ENCODE assay signal across 10 cellular contexts in genomic region chr12:72018-72417, GRCh38. TPM values are rescaled to one million over a fixed set of nuclear protein-coding genes. Genes with fewer than 3 reads are reported as not detected.
DNase-seq lines count a peak whose midpoint lies in the region; ATAC-seq, FAIRE-seq and TF ChIP-seq lines count a peak whose summit lies in the region.
"Not testable (repeated sequence)": the region's sequence is repeated elsewhere in the genome, so short reads cannot be mapped to it uniquely, and the experiment has no call there.
"Had no signal": no experiment of that assay in that cellular context is flagged by ENCODE, and none has a peak within 500 bp of the region (broad histone marks: within the 10 kb centered on the region; RNA-seq: fewer than 3 reads in every experiment).

No MANE protein-coding gene starts in this region.

- not testable (repeated sequence) for ATAC-seq in IMR-90 (ENCODE audit: low read depth); HepG2

- H4K5ac ChIP-seq in IMR-90 (ENCODE audit: low read depth, low read length); H1 (ENCODE audit: insufficient read length, low read depth, low read length): not testable (repeated sequence)

- not testable (repeated sequence) for H3K18ac ChIP-seq in IMR-90 (ENCODE audit: low read depth, low read length); H1 (ENCODE audit: extremely low read depth, low read length)

- H3K79me1 ChIP-seq in IMR-90 (ENCODE audit: low read depth in 1 of 2, low read length in 2 of 2); H1 (ENCODE audit: low read depth, low read length): not testable (repeated sequence)

- H2AK5ac ChIP-seq in IMR-90 (ENCODE audit: low read depth, low read length); H1 (ENCODE audit: low read depth, low read length): not testable (repeated sequence)

- H3K27ac ChIP-seq in IMR-90 (ENCODE audit: insufficient read depth, low read length); H1 (ENCODE audit: low read depth, low read length); HepG2 (ENCODE audit: extremely low read length, insufficient read depth, low read length): not testable (repeated sequence)
- H3K27ac ChIP-seq in parathyroid adenoma, result peak overlapping the region; percentile 55

- H2AK9ac ChIP-seq in IMR-90 (replicated peaks; ENCODE audit: low read depth, low read length, poor library complexity), result not testable (repeated sequence)

- H2BK12ac ChIP-seq in H1 (ENCODE audit: low read depth, low read length), result not testable (repeated sequence)

- dilution Hi-C loops in IMR-90 (cut with HindIII; ENCODE audit: low sequenced_read_pairs, unreplicated experiment), result not testable (repeated sequence)

- H3K79me2 ChIP-seq in H1 (ENCODE audit: control insufficient read depth in 1 of 2, insufficient read depth in 2 of 2, low read length in 2 of 2); HepG2 (ENCODE audit: insufficient read depth, low read length); parathyroid adenoma: not testable (repeated sequence)

- H2BK15ac ChIP-seq in IMR-90 (ENCODE audit: low read depth, low read length); H1 (ENCODE audit: low read length): not testable (repeated sequence)

- intact Hi-C loops in IMR-90 (cut with micrococcal nuclease); cardiac septum (cut with DNase I); HepG2 (cut with micrococcal nuclease; ENCODE audit: unreplicated experiment): not testable (repeated sequence)

- POLR2A ChIA-PET in IMR-90 (lab: Charles Lee; ENCODE audit: unreplicated experiment); H1 (lab: Charles Lee; ENCODE audit: partially characterized antibody); HepG2 (lab: Yijun Ruan, JAX): not testable (repeated sequence)

- not testable (repeated sequence) for H4K20me1 ChIP-seq in IMR-90 (ENCODE audit: insufficient read depth, low read length); H1 (replicated peaks in 1 of 2; ENCODE audit: control insufficient read depth in 1 of 2, insufficient read depth in 2 of 2, low read length in 2 of 2); HepG2 (ENCODE audit: insufficient read depth, low read length)

- not testable (repeated sequence) for H3K9ac ChIP-seq in IMR-90 (ENCODE audit: low read depth, low read length); H1 (replicated peaks in 1 of 4; ENCODE audit: extremely low read depth in 1 of 4, low read depth in 3 of 4, low read length in 3 of 4); HepG2 (ENCODE audit: insufficient read depth, low read depth, low read length)
- peak overlapping the region; percentile 22 for H3K9ac ChIP-seq in parathyroid adenoma

- not testable (repeated sequence) for H4K91ac ChIP-seq in IMR-90 (ENCODE audit: insufficient read depth, low read depth, low read length); H1 (replicated peaks; ENCODE audit: insufficient read length, low read length)

- not testable (repeated sequence) for H2AFZ ChIP-seq in IMR-90 (replicated peaks; ENCODE audit: low read length, poor library complexity); H1 (ENCODE audit: low read length); HepG2 (ENCODE audit: low read length); parathyroid adenoma

- H2BK120ac ChIP-seq in IMR-90 (ENCODE audit: low read depth, low read length); H1 (replicated peaks; ENCODE audit: low read depth, low read length): not testable (repeated sequence)

- not testable (repeated sequence) for H3K4me2 ChIP-seq in IMR-90 (ENCODE audit: low read depth, low read length); H1 (ENCODE audit: insufficient read depth in 1 of 2, low read depth in 2 of 2, low read length in 2 of 2); HepG2 (ENCODE audit: low read depth, low read length); parathyroid adenoma (ENCODE audit: low read length)

- not testable (repeated sequence) for H3K4ac ChIP-seq in IMR-90 (ENCODE audit: low read depth, low read length); H1 (replicated peaks; ENCODE audit: insufficient read length, low read depth, low read length)

- not testable (repeated sequence) for TF ChIP-seq EP300 in H1 (IDR thresholded peaks at IDR 0.05; ENCODE audit: borderline replicate concordance in 1 of 2, low read depth in 2 of 2, low read length in 2 of 2); HepG2 (IDR thresholded peaks at IDR 0.05; ENCODE audit: low read depth in 2 of 2, low read length in 2 of 2); HepG2 (CRISPR knock-in tag; IDR thresholded peaks at IDR 0.05; ENCODE audit: borderline replicate concordance)

- not testable (repeated sequence) for H3K27me3 ChIP-seq in IMR-90 (ENCODE audit: control insufficient read depth, insufficient read depth, low read length); H1 (replicated peaks in 1 of 4; ENCODE audit: control insufficient read depth in 3 of 4, extremely low read depth in 1 of 4, insufficient read depth in 3 of 4, low read length in 3 of 4); parathyroid adenoma (ENCODE audit: control insufficient read depth, insufficient read depth, low read length)
- peaks cover 0 to 11% of the 10 kb centered on the region in 2 experiments; a peak in 2 of 5 replicates for H3K27me3 ChIP-seq in HepG2 (ENCODE audit: control insufficient read depth in 1 of 2, insufficient read depth in 2 of 2, low read length in 2 of 2)

- TF ChIP-seq CTCF in IMR-90 (conservative IDR thresholded peaks at IDR 0.05; ENCODE audit: low read depth, low read length); H1 (IDR thresholded peaks at IDR 0.05; ENCODE audit: control extremely low read depth in 1 of 3, insufficient read depth in 1 of 3, low read depth in 1 of 3, low read length in 3 of 3); HepG2 (CRISPR knock-in tag; IDR thresholded peaks at IDR 0.05); parathyroid adenoma (IDR thresholded peaks at IDR 0.05): not testable (repeated sequence)

- H3K36me3 ChIP-seq in IMR-90 (ENCODE audit: control insufficient read depth, insufficient read depth, low read length); H1 (ENCODE audit: control insufficient read depth in 2 of 4, insufficient read depth in 4 of 4, low read length in 3 of 4); HepG2 (replicated peaks in 1 of 2; ENCODE audit: control insufficient read depth in 1 of 2, insufficient read depth in 2 of 2, low read length in 2 of 2); parathyroid adenoma (ENCODE audit: control insufficient read depth, insufficient read depth, low read length): not testable (repeated sequence)

- WGBS in IMR-90 (ENCODE audit: extremely low coverage in 2 of 2, insufficient read length in 1 of 2), 2 experiments, result no CpG with 5 or more reads among the region's 4 CpGs
- whole genome bisulfite sequencing in H1 (ENCODE audit: extremely low coverage in 1 of 2, insufficient coverage in 1 of 2, insufficient read length in 1 of 2, insufficient replicate concordance in 2 of 2, low coverage in 1 of 2, low lambda C conversion rate in 2 of 2, missing lambda C conversion rate in 1 of 2), 2 experiments, result 100% methylated on average over 1 of the region's 4 CpGs; no CpG with 5 or more reads in 1 of the 2 experiments
- WGBS in HepG2 (ENCODE audit: low lambda C conversion rate), result 13% methylated on average over 4 of the region's 4 CpGs

- not testable (repeated sequence) for H3K23me2 ChIP-seq in H1 (ENCODE audit: low read depth, low read length)

- H3K4me3 ChIP-seq in IMR-90 (ENCODE audit: insufficient read depth, low read depth, low read length); H1 (ENCODE audit: extremely low read depth in 1 of 4, insufficient read depth in 2 of 4, low read depth in 3 of 4, low read length in 4 of 4); HepG2 (replicated peaks in 1 of 3; ENCODE audit: insufficient read depth in 1 of 3, low read depth in 2 of 3, low read length in 3 of 3); parathyroid adenoma (ENCODE audit: low read depth, low read length): not testable (repeated sequence)

- not testable (repeated sequence) for TF ChIP-seq POLR2A in IMR-90 (IDR thresholded peaks at IDR 0.05; ENCODE audit: low read depth, low read length); H1 (IDR thresholded peaks at IDR 0.05; ENCODE audit: control extremely low read depth in 1 of 2, low read depth in 2 of 2, low read length in 2 of 2); HepG2 (IDR thresholded peaks at IDR 0.05; ENCODE audit: insufficient read depth in 1 of 2, low read depth in 2 of 2, low read length in 2 of 2)

- not testable (repeated sequence) for H3K9me1 ChIP-seq in IMR-90 (ENCODE audit: insufficient read depth, low read length)

- not testable (repeated sequence) for H3K23ac ChIP-seq in IMR-90 (ENCODE audit: low read depth, low read length); H1 (ENCODE audit: insufficient read length)

- not testable (repeated sequence) for H3K9me3 ChIP-seq in IMR-90 (ENCODE audit: control insufficient read depth, insufficient read depth, low read length); H1 (ENCODE audit: insufficient read depth in 2 of 2, low read depth in 1 of 2, low read length in 1 of 2); HepG2 (ENCODE audit: low read length); parathyroid adenoma (ENCODE audit: control insufficient read depth, low read length)

- DNase-seq in IMR-90; H1 (ENCODE audit: low read depth in 1 of 2, low spot score in 2 of 2); HepG2 (ENCODE audit: low spot score): not testable (repeated sequence)
- DNase-seq in cerebellar cortex (ENCODE audit: low spot score), result peak; percentile 41
- DNase-seq in cardiac septum (ENCODE audit: low spot score), result peak; percentile 22

- CTCF ChIA-PET in IMR-90 (lab: Yijun Ruan, JAX); H1 (lab: Charles Lee; ENCODE audit: partially characterized antibody); HepG2 (lab: Yijun Ruan, JAX; ENCODE audit: low intra/inter-chr PET ratio, low total read pairs): not testable (repeated sequence)

- H3K56ac ChIP-seq in IMR-90 (ENCODE audit: extremely low read depth, insufficient read depth, low read length); H1 (replicated peaks; ENCODE audit: insufficient read length, low read depth, low read length): not testable (repeated sequence)

- FAIRE-seq in H1 (lab: Jason Lieb, UNC); HepG2 (lab: Jason Lieb, UNC): not testable (repeated sequence)

- BruUV-seq in IMR-90 (replicated peaks; lab: Mats Ljungman, UMichigan); HepG2 (replicated peaks; lab: Mats Ljungman, UMichigan): not testable (repeated sequence)

- in situ Hi-C loops in IMR-90 (cut with MboI; ENCODE audit: low sequenced_read_pairs); HepG2 (cut with HindIII; ENCODE audit: extremely low pct_ligation_motif_present, low pct_unique_long_range_greater_than_20kb): not testable (repeated sequence)

- TF ChIP-seq RAD21 in IMR-90 (IDR thresholded peaks at IDR 0.05; ENCODE audit: low read length); H1 (IDR thresholded peaks at IDR 0.05 in 1 of 2, conservative IDR thresholded peaks at IDR 0.05 in 1 of 2; ENCODE audit: low read depth in 2 of 2, low read length in 2 of 2); HepG2 (CRISPR knock-in tag; IDR thresholded peaks at IDR 0.05): not testable (repeated sequence)

- not testable (repeated sequence) for H3K14ac ChIP-seq in IMR-90 (replicated peaks; ENCODE audit: low read depth, low read length); H1 (ENCODE audit: insufficient read length)

- H3K4me1 ChIP-seq in IMR-90 (ENCODE audit: control insufficient read depth, insufficient read depth, low read length); H1 (replicated peaks in 1 of 4; ENCODE audit: control insufficient read depth in 3 of 4, insufficient read depth in 4 of 4, low read length in 3 of 4); HepG2 (ENCODE audit: insufficient read depth, low read length): not testable (repeated sequence)
- peaks cover 21% of the 10 kb centered on the region for H3K4me1 ChIP-seq in parathyroid adenoma

- H2BK20ac ChIP-seq in IMR-90 (ENCODE audit: low read depth, low read length); H1 (ENCODE audit: low read length): not testable (repeated sequence)

- not testable (repeated sequence) for H2BK5ac ChIP-seq in IMR-90 (ENCODE audit: low read depth, low read length, poor library complexity, severe bottlenecking); H1 (ENCODE audit: low read depth, low read length)

- not testable (repeated sequence) for H4K8ac ChIP-seq in IMR-90 (ENCODE audit: low read depth in 2 of 2, low read length in 2 of 2); H1 (ENCODE audit: extremely low read depth, insufficient read depth, low read length)

RNA-seq across cellular contexts. Expression of gene IQSEC3, which starts 5.5 kb away (rescaled TPM):
- not detected in 2 replicates for total RNA-seq in IMR-90 (2012; rRNA removed)
- polyA plus RNA-seq in IMR-90 (2012; rRNA removed), result 0.10 TPM in 2 replicates
- polyA plus RNA-seq in IMR-90 (2012; cell fraction: cytosol; rRNA removed), result 0.03 and 0.08 TPM in 2 replicates
- polyA plus RNA-seq in IMR-90 (2012; cell fraction: nucleus; rRNA removed; ENCODE audit: low replicate concordance), result 0.92 and 1.2 TPM in 2 replicates
- 3.1 and 3.6 TPM in 2 replicates for total RNA-seq in H1 (2021; fragmentation: NEBNext Ultra II Directional; extraction: Animal tissue kit (Norgen Biotek cat#: 25700))
- polyA plus RNA-seq in H1 (2011; rRNA removed), result 1.2 and 2.2 TPM in 2 replicates
- 2.0 TPM for polyA plus RNA-seq in H1 (2011; cell fraction: cytosol; rRNA removed)
- polyA plus RNA-seq in H1 (2011; cell fraction: nucleus; rRNA removed), result 6.2 TPM
- polyA plus RNA-seq in H1 (2012, experiment 1 of 2), result 1.1 to 3.1 TPM (median 2.0 TPM) in 4 replicates
- polyA plus RNA-seq in H1 (2012, experiment 2 of 2), result 5.0 TPM
- polyA plus RNA-seq in H1 (2013, experiment 1 of 2), result 2.8 TPM
- 2.0 TPM for polyA plus RNA-seq in H1 (2013, experiment 2 of 2)
- 1.9 and 3.2 TPM in 2 replicates for polyA minus RNA-seq in H1 (2011; rRNA and poly(A)+ RNA removed)
- polyA minus RNA-seq in H1 (2011; cell fraction: cytosol; rRNA and poly(A)+ RNA removed), result 1.9 TPM
- polyA minus RNA-seq in H1 (2011; cell fraction: nucleus; rRNA and poly(A)+ RNA removed), result 4.0 TPM
- 0.86 TPM for total RNA-seq in cardiac septum
- total RNA-seq in HepG2 (2016; rRNA removed; fragmentation: Illumina TruSeq; extraction: Trizol), result not detected in 2 replicates
- not detected in 2 replicates for total RNA-seq in HepG2 (2016; cell fraction: cytosol; rRNA removed; fragmentation: Illumina TruSeq; extraction: Trizol; ENCODE audit: low read depth)
- not detected in 2 replicates for total RNA-seq in HepG2 (2016; cell fraction: insoluble cytoplasmic fraction; rRNA removed; fragmentation: Illumina TruSeq; extraction: Trizol)
- total RNA-seq in HepG2 (2016; cell fraction: membrane; rRNA removed; fragmentation: Illumina TruSeq; extraction: Trizol), result not detected in 2 replicates
- total RNA-seq in HepG2 (2016; cell fraction: nucleus; rRNA removed; fragmentation: Illumina TruSeq; extraction: Trizol), result not detected in 2 replicates
- polyA plus RNA-seq in HepG2 (2011; rRNA removed), result not detected in 2 replicates
- not detected in 2 replicates for polyA plus RNA-seq in HepG2 (2011; cell fraction: cytosol; rRNA removed)
- polyA plus RNA-seq in HepG2 (2011; cell fraction: nucleus; rRNA removed), result not detected in 2 replicates
- polyA plus RNA-seq in HepG2 (2012), result not detected in 2 replicates
- not detected in 2 replicates for polyA plus RNA-seq in HepG2 (2016; cell fraction: cytosol; fragmentation: Illumina TruSeq; extraction: Trizol; ENCODE audit: low read depth)
- polyA plus RNA-seq in HepG2 (2016; cell fraction: insoluble cytoplasmic fraction; fragmentation: Illumina TruSeq; extraction: Trizol; ENCODE audit: low read depth), result not detected in 2 replicates
- polyA plus RNA-seq in HepG2 (2016; cell fraction: membrane; fragmentation: Illumina TruSeq; extraction: Trizol; ENCODE audit: low read depth), result not detected in 2 replicates
- not detected in 2 replicates for polyA plus RNA-seq in HepG2 (2016; cell fraction: nucleus; fragmentation: Illumina TruSeq; extraction: Trizol; ENCODE audit: insufficient read depth, low read depth)
- polyA minus RNA-seq in HepG2 (2011; rRNA and poly(A)+ RNA removed; ENCODE audit: low replicate concordance), result not detected in 2 replicates
- not detected in 2 replicates for polyA minus RNA-seq in HepG2 (2011; cell fraction: cytosol; rRNA and poly(A)+ RNA removed)
- polyA minus RNA-seq in HepG2 (2011; cell fraction: nucleus; rRNA and poly(A)+ RNA removed), result not detected in 2 replicates
- total RNA-seq: A172, Calu3 had no signal
- polyA plus RNA-seq: A549, BJ had no signal
